Comparison of ENCODE assay signal across 1 cellular context in the genomic region with DNA sequence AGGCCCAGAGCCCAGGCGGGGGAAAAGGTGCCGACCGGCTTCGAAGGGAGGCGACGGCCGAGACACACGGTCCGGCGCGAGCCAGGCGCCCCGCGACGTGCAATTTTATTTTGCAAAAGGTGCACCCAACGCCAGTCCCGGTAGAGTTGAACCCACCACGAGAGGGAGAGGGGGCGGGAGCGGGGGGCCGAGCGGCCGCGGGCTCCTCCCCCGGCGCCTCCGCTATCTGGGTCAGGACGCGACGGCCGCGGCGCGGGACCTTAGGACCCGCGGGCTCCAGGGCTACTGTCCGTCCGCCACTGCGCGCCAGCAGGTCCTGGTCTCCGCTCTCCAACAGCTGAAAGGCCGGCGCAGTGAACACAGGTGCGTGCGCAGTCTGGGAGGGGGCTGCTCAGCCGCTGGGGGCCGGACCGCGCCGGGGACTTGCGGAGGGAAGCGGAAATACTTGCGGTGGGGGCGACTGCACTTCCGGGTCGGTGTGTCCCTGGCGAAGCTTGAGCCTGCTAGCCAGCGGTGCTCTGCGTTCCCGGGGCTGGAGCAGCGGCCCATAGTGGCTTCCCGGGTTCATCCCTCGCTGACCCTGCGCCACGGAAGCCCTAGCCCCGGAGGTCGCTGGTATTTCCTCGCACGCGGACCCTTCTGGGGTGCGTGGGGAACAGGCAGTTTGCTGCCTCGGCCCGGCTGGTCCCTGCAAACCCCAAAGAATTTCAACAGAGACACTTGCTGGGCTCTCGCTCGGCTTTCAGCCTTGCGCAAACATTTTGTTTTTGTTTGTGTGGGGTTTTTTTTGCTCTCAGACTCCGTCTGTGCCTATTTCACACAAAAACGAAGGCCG.
TF ChIP-seq lines count a peak whose summit lies in the region.

A gene with protein sequence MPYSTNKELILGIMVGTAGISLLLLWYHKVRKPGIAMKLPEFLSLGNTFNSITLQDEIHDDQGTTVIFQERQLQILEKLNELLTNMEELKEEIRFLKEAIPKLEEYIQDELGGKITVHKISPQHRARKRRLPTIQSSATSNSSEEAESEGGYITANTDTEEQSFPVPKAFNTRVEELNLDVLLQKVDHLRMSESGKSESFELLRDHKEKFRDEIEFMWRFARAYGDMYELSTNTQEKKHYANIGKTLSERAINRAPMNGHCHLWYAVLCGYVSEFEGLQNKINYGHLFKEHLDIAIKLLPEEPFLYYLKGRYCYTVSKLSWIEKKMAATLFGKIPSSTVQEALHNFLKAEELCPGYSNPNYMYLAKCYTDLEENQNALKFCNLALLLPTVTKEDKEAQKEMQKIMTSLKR (plus strand): TSS at position 225 of the 835 bp plus-strand sequence. CDS start 3,991 bp downstream, outside the sequence.

TF ChIP-seq in HepG2, 621 proteins besides CTCF, POLR2A, EP300 and RAD21 (continued from another document and continues in another):
- peak; percentile 94 for TF ChIP-seq ARID4A (CRISPR knock-in tag; IDR thresholded peaks at IDR 0.05; ENCODE audit: borderline replicate concordance)
- TF ChIP-seq, protein P1, sequence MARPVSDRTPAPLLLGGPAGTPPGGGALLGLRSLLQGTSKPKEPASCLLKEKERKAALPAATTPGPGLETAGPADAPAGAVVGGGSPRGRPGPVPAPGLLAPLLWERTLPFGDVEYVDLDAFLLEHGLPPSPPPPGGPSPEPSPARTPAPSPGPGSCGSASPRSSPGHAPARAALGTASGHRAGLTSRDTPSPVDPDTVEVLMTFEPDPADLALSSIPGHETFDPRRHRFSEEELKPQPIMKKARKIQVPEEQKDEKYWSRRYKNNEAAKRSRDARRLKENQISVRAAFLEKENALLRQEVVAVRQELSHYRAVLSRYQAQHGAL (CRISPR knock-in tag; IDR thresholded peaks at IDR 0.05; ENCODE audit: not compliant biosample characterization) = peak; percentile 90
- TF ChIP-seq TGIF2 (CRISPR knock-in tag; IDR thresholded peaks at IDR 0.05) = peak; percentile 60
- TF ChIP-seq, protein P2, sequence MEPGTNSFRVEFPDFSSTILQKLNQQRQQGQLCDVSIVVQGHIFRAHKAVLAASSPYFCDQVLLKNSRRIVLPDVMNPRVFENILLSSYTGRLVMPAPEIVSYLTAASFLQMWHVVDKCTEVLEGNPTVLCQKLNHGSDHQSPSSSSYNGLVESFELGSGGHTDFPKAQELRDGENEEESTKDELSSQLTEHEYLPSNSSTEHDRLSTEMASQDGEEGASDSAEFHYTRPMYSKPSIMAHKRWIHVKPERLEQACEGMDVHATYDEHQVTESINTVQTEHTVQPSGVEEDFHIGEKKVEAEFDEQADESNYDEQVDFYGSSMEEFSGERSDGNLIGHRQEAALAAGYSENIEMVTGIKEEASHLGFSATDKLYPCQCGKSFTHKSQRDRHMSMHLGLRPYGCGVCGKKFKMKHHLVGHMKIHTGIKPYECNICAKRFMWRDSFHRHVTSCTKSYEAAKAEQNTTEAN (CRISPR knock-in tag; conservative IDR thresholded peaks at IDR 0.05) = peak; percentile 87
- TF ChIP-seq, protein P3, sequence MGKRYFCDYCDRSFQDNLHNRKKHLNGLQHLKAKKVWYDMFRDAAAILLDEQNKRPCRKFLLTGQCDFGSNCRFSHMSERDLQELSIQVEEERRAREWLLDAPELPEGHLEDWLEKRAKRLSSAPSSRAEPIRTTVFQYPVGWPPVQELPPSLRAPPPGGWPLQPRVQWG (CRISPR knock-in tag; IDR thresholded peaks at IDR 0.05; ENCODE audit: borderline replicate concordance, low read depth) = no peak
- TF ChIP-seq KDM5A (IDR thresholded peaks at IDR 0.05; ENCODE audit: borderline replicate concordance, low read length) = peak; percentile 69; the same call in 1 of the 2 replicates
- peak; percentile 96 for TF ChIP-seq TBX2 (CRISPR knock-in tag; IDR thresholded peaks at IDR 0.05; ENCODE audit: borderline replicate concordance)
- TF ChIP-seq RELA (CRISPR knock-in tag; IDR thresholded peaks at IDR 0.05) = peak; percentile 81
- TF ChIP-seq EHMT2 (IDR thresholded peaks at IDR 0.05; ENCODE audit: borderline replicate concordance, low read depth, low read length) = peak; percentile 82; the same call in 1 of the 2 replicates
- TF ChIP-seq ZBTB46 (CRISPR knock-in tag; IDR thresholded peaks at IDR 0.05; ENCODE audit: borderline replicate concordance) = peak; percentile 85; the same call in 1 of the 2 replicates
- TF ChIP-seq ZBTB42 (CRISPR knock-in tag; IDR thresholded peaks at IDR 0.05) = peak; percentile 85; the same call in 1 of the 2 replicates
- TF ChIP-seq CCAR2 (optimal IDR thresholded peaks at IDR 0.05; ENCODE audit: low read depth, low read length) = no peak
- peak; percentile 79 for TF ChIP-seq ZNF546 (CRISPR knock-in tag; conservative IDR thresholded peaks at IDR 0.05)
- TF ChIP-seq THAP11 (CRISPR knock-in tag; IDR thresholded peaks at IDR 0.05) = peak; percentile 94
- TF ChIP-seq AHR (CRISPR knock-in tag; IDR thresholded peaks at IDR 0.05) = peak; percentile 82; the same call in 1 of the 2 replicates
- peak; percentile 66; the same call in 1 of the 2 replicates for TF ChIP-seq ETS1 (CRISPR knock-in tag; IDR thresholded peaks at IDR 0.05)
- peak; percentile 97 for TF ChIP-seq ASH2L (IDR thresholded peaks at IDR 0.05; ENCODE audit: insufficient read length, low read depth, low read length)
- TF ChIP-seq GMEB2 (CRISPR knock-in tag; IDR thresholded peaks at IDR 0.05; ENCODE audit: low read depth) = peak; percentile 53; the same call in 1 of the 2 replicates
- TF ChIP-seq ZNF577 (CRISPR knock-in tag; IDR thresholded peaks at IDR 0.05; ENCODE audit: borderline replicate concordance, low read depth) = no peak
- no peak for TF ChIP-seq ZNF34 (CRISPR knock-in tag; IDR thresholded peaks at IDR 0.05; ENCODE audit: borderline replicate concordance)
- TF ChIP-seq, protein P4, sequence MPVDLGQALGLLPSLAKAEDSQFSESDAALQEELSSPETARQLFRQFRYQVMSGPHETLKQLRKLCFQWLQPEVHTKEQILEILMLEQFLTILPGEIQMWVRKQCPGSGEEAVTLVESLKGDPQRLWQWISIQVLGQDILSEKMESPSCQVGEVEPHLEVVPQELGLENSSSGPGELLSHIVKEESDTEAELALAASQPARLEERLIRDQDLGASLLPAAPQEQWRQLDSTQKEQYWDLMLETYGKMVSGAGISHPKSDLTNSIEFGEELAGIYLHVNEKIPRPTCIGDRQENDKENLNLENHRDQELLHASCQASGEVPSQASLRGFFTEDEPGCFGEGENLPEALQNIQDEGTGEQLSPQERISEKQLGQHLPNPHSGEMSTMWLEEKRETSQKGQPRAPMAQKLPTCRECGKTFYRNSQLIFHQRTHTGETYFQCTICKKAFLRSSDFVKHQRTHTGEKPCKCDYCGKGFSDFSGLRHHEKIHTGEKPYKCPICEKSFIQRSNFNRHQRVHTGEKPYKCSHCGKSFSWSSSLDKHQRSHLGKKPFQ (CRISPR knock-in tag; IDR thresholded peaks at IDR 0.05; ENCODE audit: insufficient replicate concordance) = peak; percentile 93
- peak; percentile 89 for TF ChIP-seq NKX3-1 (CRISPR knock-in tag; IDR thresholded peaks at IDR 0.05)
- peak; percentile 48 for TF ChIP-seq SMAD3 (CRISPR knock-in tag; IDR thresholded peaks at IDR 0.05)
- TF ChIP-seq ZNF484 (CRISPR knock-in tag; IDR thresholded peaks at IDR 0.05; ENCODE audit: borderline replicate concordance, low read depth) = no peak
- TF ChIP-seq ZNF350 (CRISPR knock-in tag; IDR thresholded peaks at IDR 0.05; ENCODE audit: borderline replicate concordance, low read depth) = peak; percentile 97
- no peak; the same call in 1 of the 2 replicates for TF ChIP-seq ZNF3 (CRISPR knock-in tag; IDR thresholded peaks at IDR 0.05)
- TF ChIP-seq ZNF564 (CRISPR knock-in tag; IDR thresholded peaks at IDR 0.05) = peak; percentile 95
